ENCODE assay signal across 16 cellular contexts in the genomic region with DNA sequence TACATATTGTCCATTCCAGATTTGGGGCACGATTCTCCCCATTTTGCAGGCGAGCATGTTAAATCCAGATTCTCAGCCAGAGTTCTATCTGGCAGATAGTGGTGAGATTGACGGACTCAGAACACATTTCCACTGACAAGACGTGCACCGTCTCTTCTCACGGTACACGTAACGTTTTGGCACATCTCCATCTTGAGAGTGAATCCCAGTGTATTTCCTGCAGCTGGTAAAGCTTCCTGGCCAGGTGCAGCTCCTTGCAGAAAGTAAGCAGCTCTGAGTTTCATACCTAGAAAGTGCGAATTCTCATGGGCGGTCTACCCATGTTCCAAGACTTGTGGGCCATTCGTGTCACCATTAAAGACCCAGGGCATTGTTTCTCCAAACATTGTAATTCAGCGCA.
"Had no signal": no experiment of that assay in that cellular context is flagged by ENCODE, and none has a peak within 500 bp of the region (broad histone marks: within the 10 kb centered on the region; RNA-seq: fewer than 3 reads in every experiment).

No MANE protein-coding gene starts in this region.

- H3K4me3 ChIP-seq: ascending aorta, breast epithelium, thoracic aorta, upper lobe of right lung had no signal

- H3K9me3 ChIP-seq: ascending aorta, breast epithelium, thoracic aorta, upper lobe of right lung had no signal

- H3K4me1 ChIP-seq: breast epithelium had no signal

- H3K36me3 ChIP-seq: ascending aorta, breast epithelium, thoracic aorta, upper lobe of right lung had no signal

- DNase-seq: activated CD4-positive, alpha-beta T cell treated with anti-CD3 and anti-CD28 coated beads, Interleukin-2, amount 50 U/mL, for 48 hours; activated CD4-positive, CD25-positive, alpha-beta regulatory T cell treated with anti-CD3 and anti-CD28 coated beads, Interleukin-2, amount 50 U/mL, for 72 hours; activated naive CD4-positive, alpha-beta T cell treated with Interleukin-2 at 50 U/mL for 16 hours; head of caudate nucleus; kidney glomerular epithelial cell; left ventricle myocardium superior; mesenchymal stem cell; posterior cingulate gyrus; retina; stimulated activated CD4-positive, alpha-beta T cell treated with anti-CD3 and anti-CD28 coated beads, Interleukin-12 subunit alpha, Interleukin-12 subunit beta, amount 100 ng/mL, for 4 hours; stimulated activated CD4-positive, alpha-beta T cell treated with anti-CD3 and anti-CD28 coated beads, Interleukin-2, amount 100 ng/mL, for 24 hours; upper lobe of right lung had no signal

- H3K27ac ChIP-seq: ascending aorta, breast epithelium, epithelial cell of prostate, thoracic aorta, upper lobe of right lung had no signal

- H3K27me3 ChIP-seq: ascending aorta, breast epithelium, upper lobe of right lung had no signal
